8 cellular contexts compared by ENCODE assay signal in the genomic region with DNA sequence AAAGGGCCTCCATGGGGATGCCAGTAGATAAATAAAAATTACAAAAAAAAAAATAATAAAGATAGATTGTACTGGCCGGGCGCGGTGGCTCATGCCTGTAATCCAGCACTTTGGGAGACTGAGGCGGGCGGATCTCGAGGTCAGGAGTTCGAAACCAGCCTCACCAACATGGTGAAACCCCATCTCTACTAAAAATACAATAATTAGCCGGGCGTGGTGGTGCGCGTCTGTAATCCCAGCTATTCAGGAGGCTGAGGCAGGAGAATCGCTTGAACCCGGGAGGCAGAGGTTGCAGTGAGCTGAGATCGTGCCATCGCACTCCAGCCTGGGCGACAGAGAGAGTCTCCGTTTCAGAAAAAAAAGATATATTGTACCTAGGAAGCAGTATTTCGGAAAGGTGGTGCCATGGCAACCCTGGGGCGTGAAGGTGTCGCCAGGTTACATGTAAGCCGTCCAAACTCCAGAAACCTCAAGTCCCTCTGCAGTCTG. TPM values are rescaled to one million over a fixed set of nuclear protein-coding genes. Genes with fewer than 3 reads are reported as not detected.
A peak's percentile ranks its signal among the peaks of the same experiment; 100 is the strongest.
DNase-seq lines count a peak whose midpoint lies in the region; TF ChIP-seq lines count a peak whose summit lies in the region.
"Not testable (repeated sequence)": the region's sequence is repeated elsewhere in the genome, so short reads cannot be mapped to it uniquely, and the experiment has no call there.

No MANE protein-coding gene starts in this region.

- H3K27ac ChIP-seq in 22Rv1: peak overlapping the region; percentile 83
- H3K27ac ChIP-seq in Peyer's patch: peak overlapping the region; percentile 29 to 99 (median 94)
- H3K27ac ChIP-seq in breast epithelium: peak overlapping the region; percentile 21 to 94
- peak overlapping the region; percentile 99 for H3K27ac ChIP-seq in left ventricle myocardium inferior (replicated peaks)
- peak overlapping the region; percentile 99 for H3K27ac ChIP-seq in neural cell (ENCODE audit: low read length)
- H3K27ac ChIP-seq in stomach: peak overlapping the region; percentile 20 to 99 (median 94)

- H3K4me3 ChIP-seq in Peyer's patch (peak overlapping the region in 1 of 4 donors; percentile 64), stomach (peak overlapping the region in 1 of 4 donors; percentile 87)
- not testable (repeated sequence) for H3K4me3 ChIP-seq in breast epithelium; left ventricle myocardium inferior; neural cell (ENCODE audit: low read length)

- WGBS in stomach, 5 donors: 85 to 91% (median 87%) methylated on average over 21 of the region's 21 CpGs

- H3K9me3 ChIP-seq in Peyer's patch; breast epithelium; left ventricle myocardium inferior (replicated peaks); neural cell (ENCODE audit: low read length); stomach: not testable (repeated sequence)

- not testable (repeated sequence) for H3K9me3 Mint-ChIP-seq in activated T-cell treated with anti-CD3 and anti-CD28 coated beads, Interleukin-2, amount 50 U/mL, for 24 hours

- TF ChIP-seq EP300 in neural cell (conservative IDR thresholded peaks at IDR 0.05; ENCODE audit: poor library complexity, severe bottlenecking); stomach (IDR thresholded peaks at IDR 0.05): not testable (repeated sequence)

- not testable (repeated sequence) for H3K9me2 ChIP-seq in neural cell (ENCODE audit: insufficient read depth, low read length)

- not testable (repeated sequence) for H2AFZ ChIP-seq in neural cell (ENCODE audit: low read depth, low read length)

- H3K4me1 ChIP-seq in Peyer's patch (peaks cover 0 to 35% (median 12%) of the 10 kb centered on the region in 4 donors), left ventricle myocardium inferior (peaks cover 76% of the 10 kb centered on the region), stomach (peaks cover 35 to 67% (median 42%) of the 10 kb centered on the region in 4 donors)
- not testable (repeated sequence) for H3K4me1 ChIP-seq in breast epithelium

- not testable (repeated sequence) for TF ChIP-seq RAD21 in neural cell (conservative IDR thresholded peaks at IDR 0.05)

- H3K9ac ChIP-seq in neural cell (ENCODE audit: low read length): not testable (repeated sequence)

- H3K27ac Mint-ChIP-seq in activated T-cell treated with anti-CD3 and anti-CD28 coated beads, Interleukin-2, amount 50 U/mL, for 24 hours: peak overlapping the region; percentile 100

- not testable (repeated sequence) for H3K36me3 ChIP-seq in Peyer's patch; breast epithelium; left ventricle myocardium inferior; neural cell (ENCODE audit: insufficient read depth, low read length); stomach

- H3K4me1 Mint-ChIP-seq in activated T-cell treated with anti-CD3 and anti-CD28 coated beads, Interleukin-2, amount 50 U/mL, for 24 hours (ENCODE audit: low read depth): peaks cover 71% of the 10 kb centered on the region

- H3K36me3 Mint-ChIP-seq in activated T-cell treated with anti-CD3 and anti-CD28 coated beads, Interleukin-2, amount 50 U/mL, for 24 hours (ENCODE audit: low read depth): peaks cover 31% of the 10 kb centered on the region

- not testable (repeated sequence) for DNase-seq in Peyer's patch; activated T-cell treated with anti-CD3 and anti-CD28 coated beads, Interleukin-2, amount 50 U/mL, for 24 hours; breast epithelium (ENCODE audit: low spot score in 2 of 2); left ventricle myocardium inferior; stomach

- H4K20me1 ChIP-seq in neural cell (ENCODE audit: insufficient read depth): not testable (repeated sequence)

- peaks cover 35% of the 10 kb centered on the region for H3K79me2 ChIP-seq in neural cell (replicated peaks; ENCODE audit: insufficient read depth, low read length)

- H3F3A ChIP-seq in neural cell (ENCODE audit: insufficient read depth, low read length, poor library complexity, severe bottlenecking): not testable (repeated sequence)

- not testable (repeated sequence) for H3K27me3 Mint-ChIP-seq in activated T-cell treated with anti-CD3 and anti-CD28 coated beads, Interleukin-2, amount 50 U/mL, for 24 hours

- intact Hi-C loops in breast epithelium (cut with DNase I; ENCODE audit: low total_unique reads); left ventricle myocardium inferior (cut with micrococcal nuclease); stomach (cut with DNase I; ENCODE audit: low total_unique reads): not testable (repeated sequence)

- not testable (repeated sequence) for TF ChIP-seq CTCF in 22Rv1 (IDR thresholded peaks at IDR 0.05); Peyer's patch (IDR thresholded peaks at IDR 0.05); breast epithelium (IDR thresholded peaks at IDR 0.05); left ventricle myocardium inferior (IDR thresholded peaks at IDR 0.05; ENCODE audit: borderline replicate concordance); neural cell (IDR thresholded peaks at IDR 0.05; ENCODE audit: poor library complexity, severe bottlenecking); stomach (IDR thresholded peaks at IDR 0.05)

- not testable (repeated sequence) for H3K4me2 ChIP-seq in neural cell (ENCODE audit: low read length)

- not testable (repeated sequence) for H3K27me3 ChIP-seq in Peyer's patch; breast epithelium; left ventricle myocardium inferior (ENCODE audit: low read depth); neural cell (ENCODE audit: insufficient read depth, low read depth, low read length); stomach

- H3K4me3 Mint-ChIP-seq in activated T-cell treated with anti-CD3 and anti-CD28 coated beads, Interleukin-2, amount 50 U/mL, for 24 hours: peak overlapping the region; percentile 100

- peak; percentile 27 for TF ChIP-seq POLR2A in GM19193 (IDR thresholded peaks at IDR 0.05; ENCODE audit: extremely low read depth, insufficient read depth, insufficient read length)
- not testable (repeated sequence) for TF ChIP-seq POLR2A in Peyer's patch (IDR thresholded peaks at IDR 0.05); breast epithelium (IDR thresholded peaks at IDR 0.05); stomach (IDR thresholded peaks at IDR 0.05)

RNA-seq across cellular contexts. Expression of a gene that starts 1.4 kb away (rescaled TPM):
- total RNA-seq in Peyer's patch (10 to 100 TPM; 10.9 to 22.3 (median 15.8) TPM), breast epithelium (10 to 100 TPM; 17.6 to 25.3 (median 22.0) TPM), left ventricle myocardium inferior (11.3 TPM), stomach (10 to 100 TPM in 2 of 5 donors, 1 to 10 TPM in 3; 4.0 to 40.2 (median 9.0) TPM)
- polyA plus RNA-seq in neural cell (16.1 and 18.6 TPM in 2 replicates), stomach (1 to 10 TPM; 4.9 to 7.6 (median 7.6) TPM)
- polyA minus RNA-seq in neural cell: 51.1 and 52.6 TPM in 2 replicates

RNA-seq across cellular contexts. Expression of a gene that starts 59.5 kb away (rescaled TPM):
- total RNA-seq in Peyer's patch (not detected), breast epithelium (under 1 TPM in 2 of 3 donors, not detected in 1; 0.88 to 0.96 TPM), left ventricle myocardium inferior (0.69 TPM), stomach (100 to 1,000 TPM in 1 of 5 donors, under 1 TPM in 1, not detected in 3; 0.18 to 138 TPM)
- polyA plus RNA-seq in neural cell (not detected in 2 replicates), stomach (under 1 TPM in 1 of 3 donors, not detected in 2; 0.13 TPM)
- not detected in 2 replicates for polyA minus RNA-seq in neural cell
